Comparison of ENCODE assay signal across 17 cellular contexts in genomic region chr4:124974163-124974562, GRCh38.
"Had no signal": no experiment of that assay in that cellular context is flagged by ENCODE, and none has a peak within 500 bp of the region (broad histone marks: within the 10 kb centered on the region; RNA-seq: fewer than 3 reads in every experiment).

No MANE protein-coding gene starts in this region.

- ATAC-seq: activated CD8-positive, alpha-beta T cell treated with anti-CD3 and anti-CD28 coated beads for 36 hours; left colon had no signal

- H3K27me3 ChIP-seq: esophagus squamous epithelium, right atrium auricular region, tibial nerve, uterus had no signal

- H3K36me3 ChIP-seq: esophagus squamous epithelium, right atrium auricular region, tibial nerve, uterus had no signal

- H3K4me3 ChIP-seq: esophagus squamous epithelium, lung, right atrium auricular region, tibial nerve, uterus had no signal

- H3K9me3 ChIP-seq: esophagus squamous epithelium, right atrium auricular region, tibial nerve, uterus had no signal

- DNase-seq: activated CD4-positive, alpha-beta T cell treated with anti-CD3 and anti-CD28 coated beads, Interleukin-2, amount 10 ng/mL, durations not matched to agents 24 days and 14 days; activated CD4-positive, CD25-positive, alpha-beta regulatory T cell; activated CD8-positive, alpha-beta T cell treated with anti-CD3 and anti-CD28 coated beads for 36 hours; activated naive CD4-positive, alpha-beta T cell treated with Interleukin-2 at 50 U/mL for 16 hours; activated T-cell treated with anti-CD3 and anti-CD28 coated beads, Interleukin-2, amount 50 U/mL, for 24 hours; aorta; effector CD8-positive, alpha-beta T cell; esophagus squamous epithelium; hippocampal formation; islet precursor cell; left colon; stimulated activated CD4-positive, alpha-beta T cell treated with anti-CD3 and anti-CD28 coated beads, Interleukin-2, amount 100 ng/mL, for 24 hours; stimulated activated naive CD4-positive, alpha-beta T cell treated with Interleukin-2 at 50 U/mL for 16 hours; uterus had no signal

- H3K27ac ChIP-seq: esophagus squamous epithelium, right atrium auricular region, tibial nerve, uterus had no signal

- H3K4me1 ChIP-seq: esophagus squamous epithelium, right atrium auricular region, tibial nerve, uterus had no signal
